8 cellular contexts compared by ENCODE assay signal in the genomic region with DNA sequence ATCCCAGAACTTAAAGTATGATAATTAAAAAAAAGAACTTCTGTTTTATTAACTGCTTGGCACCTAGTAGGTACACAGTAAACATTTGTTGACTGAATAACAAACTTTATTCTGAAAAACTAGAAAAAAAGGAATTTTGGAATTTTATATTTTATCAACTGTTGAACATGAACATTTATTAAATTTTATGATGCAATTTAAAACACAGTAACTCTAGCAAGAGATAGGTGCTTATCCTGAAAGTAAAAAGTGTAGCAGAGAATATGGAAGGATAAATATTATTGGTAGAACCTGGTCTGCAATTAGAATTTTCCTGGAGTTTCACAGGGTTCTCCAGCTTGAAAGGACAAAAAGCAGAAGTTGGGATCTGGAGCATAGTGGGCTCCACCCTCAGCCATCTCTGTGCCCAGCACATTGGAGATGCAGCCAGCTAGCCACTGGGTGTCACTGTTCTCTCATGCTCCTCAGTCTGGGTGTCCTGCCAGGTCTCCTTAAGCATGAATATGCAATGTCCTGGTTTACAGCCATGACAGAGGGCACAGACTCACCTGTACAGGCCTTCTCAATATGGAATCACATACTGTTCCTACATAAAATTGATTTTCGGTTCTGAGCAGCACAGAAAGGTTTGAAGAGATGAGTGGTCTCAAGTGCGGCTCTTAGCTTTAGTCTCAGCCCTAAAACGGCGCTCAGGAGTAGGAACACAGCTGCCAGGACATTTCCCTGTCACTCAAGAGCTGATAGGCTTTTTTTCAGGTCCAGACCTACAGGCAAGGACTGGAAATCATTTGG. TPM values are rescaled to one million over a fixed set of nuclear protein-coding genes. Genes with fewer than 3 reads are reported as not detected.
A peak's percentile ranks its signal among the peaks of the same experiment; 100 is the strongest.
DNase-seq lines count a peak whose midpoint lies in the region; ATAC-seq, FAIRE-seq and TF ChIP-seq lines count a peak whose summit lies in the region.

No MANE protein-coding gene starts in this region.

- peak; percentile 100 for ATAC-seq in HG02852 (IDR thresholded peaks at IDR 0.05; ENCODE audit: unreplicated experiment)

- no peaks in the 10 kb centered on the region for H3K9me3 ChIP-seq in hepatocyte (ENCODE audit: low read depth)
- H3K9me3 ChIP-seq in small intestine (ENCODE audit: control insufficient read depth, low read depth) = no peaks in the 10 kb centered on the region

- no peak overlapping the region for H3K4me3 ChIP-seq in hepatocyte
- H3K4me3 ChIP-seq in small intestine (ENCODE audit: low read depth in 1 of 2, low read length in 2 of 2) = no peak overlapping the region

- no peaks in the 10 kb centered on the region for H3K79me2 ChIP-seq in hepatocyte

- H3K27me3 ChIP-seq in hepatocyte (no peaks in the 10 kb centered on the region), small intestine (ENCODE audit: control insufficient read depth in 2 of 2, insufficient read depth in 2 of 2, low read length in 2 of 2) (no peaks in the 10 kb centered on the region)

- no peaks in the 10 kb centered on the region for H3K9me2 ChIP-seq in hepatocyte (replicated peaks; ENCODE audit: insufficient read depth)

- TF ChIP-seq CTCF in hepatocyte (IDR thresholded peaks at IDR 0.05; ENCODE audit: poor library complexity) = peak; percentile 84

- no peak for FAIRE-seq in small intestine (lab: Jason Lieb, UNC)

- peak; percentile 79 for DNase-seq in SIG-M5 treated with dmso at 0.1 percent for 504 hours (lab: John Stamatoyannopoulos, UW; ENCODE audit: unreplicated experiment)
- no peak for DNase-seq in SIG-M5 (lab: John Stamatoyannopoulos, UW)
- peak; percentile 62 to 84 (median 74) for DNase-seq in NCI-H1417 (lab: John Stamatoyannopoulos, UW)
- peak; percentile 91 for DNase-seq in SKM-1 treated with dmso at 0.1 percent for 144 hours (lab: John Stamatoyannopoulos, UW; ENCODE audit: unreplicated experiment)
- DNase-seq in anterior cingulate cortex (lab: John Stamatoyannopoulos, UW) = peak in 43 of 58 donors; percentile 3 to 58 (median 20)
- peak; percentile 85 for DNase-seq in hepatocyte (ENCODE audit: low spot score)
- DNase-seq in small intestine = peak; percentile 92

- H3K4me1 ChIP-seq in hepatocyte (ENCODE audit: insufficient read depth) (no peaks in the 10 kb centered on the region), small intestine (ENCODE audit: control insufficient read depth in 2 of 2, insufficient read depth in 1 of 2, low read depth in 1 of 2, low read length in 1 of 2) (no peaks in the 10 kb centered on the region)

- H4K20me1 ChIP-seq in hepatocyte (ENCODE audit: insufficient read depth, poor library complexity, severe bottlenecking) = no peaks in the 10 kb centered on the region

- H3K36me3 ChIP-seq in hepatocyte (replicated peaks; ENCODE audit: insufficient read depth, low read depth) = no peaks in the 10 kb centered on the region
- H3K36me3 ChIP-seq in small intestine (ENCODE audit: control insufficient read depth in 2 of 2, insufficient read depth in 2 of 2, low read length in 2 of 2) = no peaks in the 10 kb centered on the region

- WGBS in hepatocyte (ENCODE audit: low lambda C conversion rate, missing lambda C conversion rate) = 78% methylated on average over 4 of the region's 4 CpGs
- WGBS in small intestine, 3 donors = 63 to 69% (median 67%) methylated on average over 4 of the region's 4 CpGs

- no peak overlapping the region for H2AFZ ChIP-seq in hepatocyte

- H3K27ac ChIP-seq in hepatocyte (no peak overlapping the region), small intestine (ENCODE audit: low read depth in 1 of 2, low read length in 1 of 2) (no peak overlapping the region)

- H3K4me2 ChIP-seq in hepatocyte = no peak overlapping the region

RNA-seq across cellular contexts. Expression of gene IL20RA, which starts 31.7 kb away (rescaled TPM):
- 0.32 and 0.63 TPM in 2 replicates for total RNA-seq in hepatocyte
- polyA plus RNA-seq in hepatocyte (0.52 TPM in 1 of 2 replicates, not detected in the other), small intestine (1 to 10 TPM in 2 of 3 donors, under 1 TPM in 1; 0.81 to 3.0 (median 1.8) TPM)
